Comparison of ENCODE assay signal across 8 cellular contexts in the genomic region with DNA sequence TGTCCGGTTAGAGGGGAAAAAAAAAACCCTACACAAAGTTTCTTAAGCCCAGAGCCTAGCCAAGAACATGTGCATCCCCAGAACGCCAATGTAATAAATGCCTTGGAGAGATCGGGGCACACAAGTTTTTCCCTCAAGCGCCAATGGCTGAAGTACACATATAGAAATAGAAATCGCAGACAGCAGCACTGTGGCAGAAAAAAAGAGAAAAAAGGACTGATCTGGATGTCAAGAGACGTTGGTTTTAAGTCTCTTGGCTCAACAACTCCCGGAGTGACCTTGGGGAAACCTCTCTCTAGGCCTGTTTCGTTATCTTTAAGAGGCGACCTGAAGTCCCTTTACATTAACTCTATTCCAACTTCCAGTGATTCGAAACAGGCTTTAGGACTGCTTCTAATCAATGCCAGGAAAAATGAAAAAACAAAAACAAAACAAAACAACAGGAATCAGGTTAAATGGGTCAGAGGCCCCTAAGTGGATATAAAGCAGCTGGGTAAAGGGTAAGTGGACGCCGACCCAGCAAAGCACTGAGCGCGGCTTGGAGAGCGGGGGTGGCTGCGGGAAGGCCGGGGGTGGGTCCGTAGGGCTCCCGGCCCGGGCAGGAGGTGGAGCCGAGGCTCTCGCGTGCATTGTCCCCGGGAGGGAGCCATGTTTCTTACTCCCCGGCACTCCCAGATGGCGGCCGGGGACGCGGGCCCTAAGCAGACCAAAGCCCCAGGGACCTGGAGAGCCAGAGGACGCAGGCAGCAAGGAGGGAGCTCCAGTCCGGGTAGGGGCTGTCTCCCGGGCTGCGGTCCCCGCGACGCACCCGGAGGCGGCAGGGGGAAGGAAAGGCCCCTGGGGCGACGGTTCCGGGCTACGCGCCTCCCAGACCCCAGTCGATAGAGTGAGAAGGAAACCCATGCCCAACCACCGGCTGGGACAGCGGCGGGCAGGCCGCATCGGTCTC. TPM values are rescaled to one million over a fixed set of nuclear protein-coding genes. Genes with fewer than 3 reads are reported as not detected.
A peak's percentile ranks its signal among the peaks of the same experiment; 100 is the strongest.
DNase-seq lines count a peak whose midpoint lies in the region; ATAC-seq and TF ChIP-seq lines count a peak whose summit lies in the region.

No MANE protein-coding gene starts in this region.

- peak overlapping the region; percentile 98 for H3K4me3 Mint-ChIP-seq in GM23338

- no peaks in the 10 kb centered on the region for H3K9me2 ChIP-seq in GM23338 (ENCODE audit: insufficient read depth)

- peak overlapping the region; percentile 90 for H3K27ac ChIP-seq in GM23338 (ENCODE audit: low read depth)
- H3K27ac ChIP-seq in coronary artery, result peak overlapping the region; percentile 89 to 93
- H3K27ac ChIP-seq in left lung, result peak overlapping the region; percentile 96 to 97

- peak overlapping the region; percentile 98 for H3K27ac Mint-ChIP-seq in GM23338

- H3K9me3 ChIP-seq in left lung, result no peaks in the 10 kb centered on the region

- H3K4me1 Mint-ChIP-seq in GM23338, result peaks cover 18% of the 10 kb centered on the region; the same call in 2 of the 3 replicates

- ATAC-seq in GM23338 (peak; percentile 75), left lung (peak; percentile 92)

- peaks cover 39% of the 10 kb centered on the region for H3K36me3 Mint-ChIP-seq in GM23338 (ENCODE audit: low read depth)

- H3K27me3 Mint-ChIP-seq in GM23338 (ENCODE audit: insufficient read depth, low read depth, poor library complexity), result peaks cover 13% of the 10 kb centered on the region

- DNase-seq in DMS153 (lab: John Stamatoyannopoulos, UW) (peak; percentile 12), DMS153 treated with DMSO at 0.1 percent for 48 hours (lab: John Stamatoyannopoulos, UW; ENCODE audit: unreplicated experiment) (no peak), GM23338 (ENCODE audit: low spot score) (peak; percentile 72), Kasumi-1 (lab: John Stamatoyannopoulos, UW) (peak; percentile 61 to 75), coronary artery (ENCODE audit: low spot score) (peak; percentile 85), left lung (peak; percentile 84 to 93)
- peak; percentile 40 for DNase-seq in activated CD4-positive, alpha-beta T cell treated with anti-CD3 and anti-CD28 coated beads for 1 hour
- DNase-seq in stimulated activated CD4-positive, alpha-beta T cell treated with anti-CD3 and anti-CD28 coated beads, Interleukin-2, amount 100 ng/mL, for 48 hours, result peak; percentile 53 to 54

- H2AFZ ChIP-seq in GM23338, result no peak overlapping the region

- H3K27me3 ChIP-seq in GM23338 (ENCODE audit: insufficient read depth), result no peaks in the 10 kb centered on the region
- no peaks in the 10 kb centered on the region for H3K27me3 ChIP-seq in left lung

- H3K9me3 Mint-ChIP-seq in GM23338, result no peaks in the 10 kb centered on the region

- peaks cover 59% of the 10 kb centered on the region for H3K79me2 ChIP-seq in GM23338 (replicated peaks; ENCODE audit: insufficient read depth)

- peak overlapping the region; percentile 76 for H3K4me2 ChIP-seq in GM23338

- intact Hi-C loops in left lung (cut with DNase I), result no loop called here

- H4K20me1 ChIP-seq in GM23338 (replicated peaks; ENCODE audit: insufficient read depth), result peaks cover 44% of the 10 kb centered on the region

- no peaks in the 10 kb centered on the region for H3K36me3 ChIP-seq in GM23338 (ENCODE audit: insufficient read depth)
- no peaks in the 10 kb centered on the region for H3K36me3 ChIP-seq in left lung

- no peaks in the 10 kb centered on the region for H3F3A ChIP-seq in GM23338 (replicated peaks; ENCODE audit: low read depth)

- H3K4me1 ChIP-seq in GM23338 (ENCODE audit: insufficient read depth) (peaks cover 11% of the 10 kb centered on the region), left lung (peaks cover 26 to 39% of the 10 kb centered on the region in 2 donors)

- H3K4me3 ChIP-seq in GM23338 (peak overlapping the region; percentile 86), coronary artery (peak overlapping the region; percentile 78), left lung (peak overlapping the region; percentile 90 to 100)

- TF ChIP-seq CTCF in GM23338 (conservative IDR thresholded peaks at IDR 0.05; ENCODE audit: low read depth in 2 of 2), result no peak
- TF ChIP-seq CTCF in coronary artery (IDR thresholded peaks at IDR 0.05), result no peak
- no peak for TF ChIP-seq CTCF in left lung (IDR thresholded peaks at IDR 0.05)

TF ChIP-seq in GM23338, 12 proteins besides CTCF, POLR2A, EP300 and RAD21:
- TF ChIP-seq STAT1 (IDR thresholded peaks at IDR 0.05; ENCODE audit: unreplicated experiment) (no peak), EZH2 (IDR thresholded peaks at IDR 0.05; ENCODE audit: low read depth, unreplicated experiment) (no peak), POLR2AphosphoS5 (IDR thresholded peaks at IDR 0.05; ENCODE audit: low read depth) (no peak; the same call in 1 of the 2 replicates), ZNF114 (CRISPR knock-in tag; IDR thresholded peaks at IDR 0.05) (no peak), EZH2phosphoT487 (IDR thresholded peaks at IDR 0.05; ENCODE audit: unreplicated experiment) (no peak), CREB1 (CRISPR knock-in tag; IDR thresholded peaks at IDR 0.05; ENCODE audit: low read depth) (no peak)
TF ChIP-seq in GM23338: peak in this region for 0.

RNA-seq across cellular contexts. Expression of gene EIF3A, which starts 0.8 kb away (rescaled TPM):
- total RNA-seq in GM23338 (2014; rRNA removed; shearing (Covaris generic)), result 170 and 171 TPM in 2 replicates
- 136 and 152 TPM in 2 replicates for polyA plus RNA-seq in GM23338 (2016; fragmentation: Nextera tagmentation; extraction: Ambion mirVana)
- total RNA-seq in left lung, result 100 to 1,000 TPM in 1 of 2 donors, 10 to 100 TPM in 1; 89.1 to 113 TPM

RNA-seq across cellular contexts. Expression of gene DENND10, which starts 24.1 kb away (rescaled TPM):
- total RNA-seq in GM23338 (2014; rRNA removed; shearing (Covaris generic)), result 41.8 and 53.7 TPM in 2 replicates
- 36.5 and 41.4 TPM in 2 replicates for polyA plus RNA-seq in GM23338 (2016; fragmentation: Nextera tagmentation; extraction: Ambion mirVana)
- total RNA-seq in left lung, result 10 to 100 TPM; 34.2 to 37.4 TPM

RNA-seq across cellular contexts. Expression of gene NANOS1, which starts 50.3 kb away (rescaled TPM):
- total RNA-seq in GM23338 (2014; rRNA removed; shearing (Covaris generic)), result 2.9 and 7.8 TPM in 2 replicates
- polyA plus RNA-seq in GM23338 (2016; fragmentation: Nextera tagmentation; extraction: Ambion mirVana), result 1.6 and 2.2 TPM in 2 replicates
- 1 to 10 TPM; 1.0 to 1.6 TPM for total RNA-seq in left lung
